8 cellular contexts compared by ENCODE assay signal in genomic region chr15:78242128-78242527, GRCh38. TPM values are rescaled to one million over a fixed set of nuclear protein-coding genes. Genes with fewer than 3 reads are reported as not detected.
DNase-seq lines count a peak whose midpoint lies in the region; ATAC-seq, FAIRE-seq and TF ChIP-seq lines count a peak whose summit lies in the region.

No MANE protein-coding gene starts in this region.

- H3T11ph ChIP-seq in H9 (ENCODE audit: low read length): no peak overlapping the region

- no peak for FAIRE-seq in RCC 7860 (lab: Jason Lieb, UNC)

- H3K9me3 Mint-ChIP-seq in H9: peaks cover 3 to 6% of the 10 kb centered on the region in 2 experiments; a peak in 3 of 5 replicates
- no peaks in the 10 kb centered on the region for H3K9me3 Mint-ChIP-seq in natural killer cell treated with Interleukin-12 subunit alpha and Interleukin-12 subunit beta and Interleukin-15 and Interleukin-18, amount 100 ng/mL, for 72 hours

- intact Hi-C loops in left colon (cut with DNase I, micrococcal nuclease): loop anchor here (5.0 kb wide), 2 partner anchors 65 to 130 kb away; no protein-coding TSS in a partner anchor

- no peak overlapping the region for H3K23ac ChIP-seq in H9 (ENCODE audit: insufficient read length, low read depth, low read length)

- no peak overlapping the region for H2BK5ac ChIP-seq in H9 (ENCODE audit: insufficient read length, low read length)

- no peak overlapping the region for H3K27ac ChIP-seq in C4-2B
- no peak overlapping the region for H3K27ac ChIP-seq in H9 (ENCODE audit: insufficient read length, low read depth, low read length)
- no peak overlapping the region for H3K27ac ChIP-seq in WERI-Rb-1

- H4K91ac ChIP-seq in H9 (ENCODE audit: insufficient read length, low read depth, low read length): no peak overlapping the region

- no peaks in the 10 kb centered on the region for H4K20me1 ChIP-seq in H9 (ENCODE audit: control insufficient read depth, insufficient read depth, insufficient read length)

- no peaks in the 10 kb centered on the region for H3K9me3 ChIP-seq in H9 (ENCODE audit: control insufficient read depth, low read depth, low read length)
- no peaks in the 10 kb centered on the region for H3K9me3 ChIP-seq in WERI-Rb-1 (ENCODE audit: severe bottlenecking)

- H3K4me3 Mint-ChIP-seq in H9: no peak overlapping the region
- H3K4me3 Mint-ChIP-seq in natural killer cell treated with Interleukin-12 subunit alpha and Interleukin-12 subunit beta and Interleukin-15 and Interleukin-18, amount 100 ng/mL, for 72 hours: no peak overlapping the region

- H3K9ac ChIP-seq in H9 (ENCODE audit: extremely low read depth, insufficient read length, low read length): no peak overlapping the region

- no peak overlapping the region for H2BK120ac ChIP-seq in H9 (ENCODE audit: low read depth, low read length, poor library complexity, severe bottlenecking)

- no peak overlapping the region for H3K14ac ChIP-seq in H9 (ENCODE audit: insufficient read depth, low read length)

- no peak overlapping the region for H3K56ac ChIP-seq in H9 (ENCODE audit: insufficient read length, low read depth, low read length)

- no peak overlapping the region for H2BK20ac ChIP-seq in H9 (ENCODE audit: low read depth, low read length, poor library complexity, severe bottlenecking)

- ATAC-seq in left colon: peak; percentile 68
- no peak for ATAC-seq in HG03442 (IDR thresholded peaks at IDR 0.05; ENCODE audit: unreplicated experiment)
- ATAC-seq in natural killer cell treated with Interleukin-12 subunit alpha and Interleukin-12 subunit beta and Interleukin-15 and Interleukin-18, amount 100 ng/mL, for 72 hours: no peak

- no peaks in the 10 kb centered on the region for H3K23me2 ChIP-seq in H9 (ENCODE audit: insufficient read length, low read depth, low read length, poor library complexity, severe bottlenecking)

- no peaks in the 10 kb centered on the region for H3K36me3 ChIP-seq in WERI-Rb-1

- no peak overlapping the region for H3K27ac Mint-ChIP-seq in H9
- H3K27ac Mint-ChIP-seq in natural killer cell treated with Interleukin-12 subunit alpha and Interleukin-12 subunit beta and Interleukin-15 and Interleukin-18, amount 100 ng/mL, for 72 hours: no peak overlapping the region

- no peak overlapping the region for H3K4me2 ChIP-seq in H9 (ENCODE audit: insufficient read depth, insufficient read length, low read length)

- H3K27me3 ChIP-seq in H9 (ENCODE audit: insufficient read depth, low read length) (no peaks in the 10 kb centered on the region), WERI-Rb-1 (ENCODE audit: insufficient read depth, low read depth, severe bottlenecking) (no peaks in the 10 kb centered on the region)

- H3K79me1 ChIP-seq in H9 (ENCODE audit: insufficient read depth, low read depth, low read length, poor library complexity, severe bottlenecking): no peaks in the 10 kb centered on the region

- no peak overlapping the region for H2BK12ac ChIP-seq in H9 (ENCODE audit: insufficient read length, low read depth, low read length)

- no peak overlapping the region for H2AFZ ChIP-seq in H9 (ENCODE audit: low read length)

- no peaks in the 10 kb centered on the region for H3K79me2 ChIP-seq in H9 (ENCODE audit: insufficient read depth, low read length)

- TF ChIP-seq CTCF in C4-2B (conservative IDR thresholded peaks at IDR 0.05) (peak; percentile 61), H9 (conservative IDR thresholded peaks at IDR 0.05) (peak; percentile 68), WERI-Rb-1 (IDR thresholded peaks at IDR 0.05; ENCODE audit: low read depth, low read length) (peak; percentile 80)

- H3K4me1 Mint-ChIP-seq in H9: peaks cover 19 to 27% of the 10 kb centered on the region in 2 experiments
- no peaks in the 10 kb centered on the region for H3K4me1 Mint-ChIP-seq in natural killer cell treated with Interleukin-12 subunit alpha and Interleukin-12 subunit beta and Interleukin-15 and Interleukin-18, amount 100 ng/mL, for 72 hours (ENCODE audit: low read depth in 2 of 2)

- H4K8ac ChIP-seq in H9 (replicated peaks; ENCODE audit: insufficient read length, low read depth, low read length): no peak overlapping the region

- H3K18ac ChIP-seq in H9 (ENCODE audit: insufficient read length, low read depth, low read length): no peak overlapping the region

- H3K27me3 Mint-ChIP-seq in H9 (ENCODE audit: low read depth): peaks cover 8% of the 10 kb centered on the region
- peaks cover 0 to 3% of the 10 kb centered on the region in 2 donors for H3K27me3 Mint-ChIP-seq in natural killer cell treated with Interleukin-12 subunit alpha and Interleukin-12 subunit beta and Interleukin-15 and Interleukin-18, amount 100 ng/mL, for 72 hours

- DNase-seq in H9: peak; percentile 64
- peak; percentile 46 for DNase-seq in WERI-Rb-1
- peak in 1 of 2 donors; percentile 58 for DNase-seq in left colon
- no peak for DNase-seq in RCC 7860 (ENCODE audit: low spot score)
- DNase-seq in natural killer cell treated with Interleukin-12 subunit alpha and Interleukin-12 subunit beta and Interleukin-15 and Interleukin-18, amount 100 ng/mL, for 72 hours (ENCODE audit: low spot score): no peak
- no peak for DNase-seq in NCI-H2081 treated with DMSO at 0.1 percent for 48 hours (lab: John Stamatoyannopoulos, UW)

- H2BK15ac ChIP-seq in H9 (ENCODE audit: low read depth, low read length): no peak overlapping the region

- no peaks in the 10 kb centered on the region for H3K4me1 ChIP-seq in H9 (ENCODE audit: insufficient read depth, low read length)

- no peak overlapping the region for H4K5ac ChIP-seq in H9 (ENCODE audit: insufficient read length, low read depth, low read length)

- no peak overlapping the region for H3K4me3 ChIP-seq in WERI-Rb-1 (ENCODE audit: low read depth, low read length)

- H3K36me3 Mint-ChIP-seq in H9 (ENCODE audit: insufficient read depth in 1 of 3, low read depth in 3 of 3): peaks cover 0 to 3% (median 0%) of the 10 kb centered on the region in 3 experiments; a peak in 4 of 7 replicates
- no peaks in the 10 kb centered on the region for H3K36me3 Mint-ChIP-seq in natural killer cell treated with Interleukin-12 subunit alpha and Interleukin-12 subunit beta and Interleukin-15 and Interleukin-18, amount 100 ng/mL, for 72 hours

- H2AK5ac ChIP-seq in H9 (ENCODE audit: insufficient read length, low read length): no peak overlapping the region

- H3K4ac ChIP-seq in H9 (ENCODE audit: low read depth, low read length): no peak overlapping the region

- WGBS in H9 (ENCODE audit: extremely low coverage, insufficient read length, low lambda C conversion rate): no CpG with 5 or more reads among the region's 5 CpGs

RNA-seq across cellular contexts. Expression of gene ACSBG1, which starts 7.8 kb away (rescaled TPM):
- 2.2 and 3.2 TPM in 2 replicates for total RNA-seq in H9 (2021)
- under 1 TPM; 0.45 to 0.58 TPM for total RNA-seq in left colon
- total RNA-seq in natural killer cell treated with Interleukin-12 subunit alpha and Interleukin-12 subunit beta and Interleukin-15 and Interleukin-18, amount 100 ng/mL, for 72 hours: under 1 TPM in 1 of 2 donors, not detected in 1; 0.31 TPM

RNA-seq across cellular contexts. Expression of gene DNAJA4, which starts 22.2 kb away (rescaled TPM):
- total RNA-seq in H9 (2021) (0.13 and 0.35 TPM in 2 replicates), left colon (10 to 100 TPM; 36.7 to 39.6 TPM)
- 10 to 100 TPM; 35.2 to 50.4 TPM for total RNA-seq in natural killer cell treated with Interleukin-12 subunit alpha and Interleukin-12 subunit beta and Interleukin-15 and Interleukin-18, amount 100 ng/mL, for 72 hours

RNA-seq across cellular contexts. Expression of gene SKIC8, which starts 57.3 kb away (rescaled TPM):
- total RNA-seq in H9 (2021) (43.8 and 45.6 TPM in 2 replicates), left colon (10 to 100 TPM; 33.2 to 35.1 TPM)
- total RNA-seq in natural killer cell treated with Interleukin-12 subunit alpha and Interleukin-12 subunit beta and Interleukin-15 and Interleukin-18, amount 100 ng/mL, for 72 hours: 10 to 100 TPM; 40.7 to 50.0 TPM

Comparison
In these comparisons a context has a peak if more than half of its experiments do, and no peak if none do; other contexts are left out.
1. DNase-seq: peak in H9 (single experiment) and WERI-Rb-1 (single experiment); none in RCC 7860 (single experiment), natural killer cell treated with Interleukin-12 subunit alpha and Interleukin-12 subunit beta and Interleukin-15 and Interleukin-18, amount 100 ng/mL, for 72 hours (single experiment) and NCI-H2081 treated with DMSO at 0.1 percent for 48 hours (single experiment).
2. RNA of gene DNAJA4, which starts 22.2 kb away (total RNA-seq): 35.2 to 50.4 TPM in natural killer cell treated with Interleukin-12 subunit alpha and Interleukin-12 subunit beta and Interleukin-15 and Interleukin-18, amount 100 ng/mL, for 72 hours and 36.7 to 39.6 TPM in left colon; 0.13 to 0.35 TPM in H9; every median in the first group is over 10 times any median in the second.
3. Peak in every context shown above with its lines, with median percentiles within 50 percentile points of each other: CTCF ChIP-seq.